ENCODE assay signal across 20 cellular contexts in the genomic region with DNA sequence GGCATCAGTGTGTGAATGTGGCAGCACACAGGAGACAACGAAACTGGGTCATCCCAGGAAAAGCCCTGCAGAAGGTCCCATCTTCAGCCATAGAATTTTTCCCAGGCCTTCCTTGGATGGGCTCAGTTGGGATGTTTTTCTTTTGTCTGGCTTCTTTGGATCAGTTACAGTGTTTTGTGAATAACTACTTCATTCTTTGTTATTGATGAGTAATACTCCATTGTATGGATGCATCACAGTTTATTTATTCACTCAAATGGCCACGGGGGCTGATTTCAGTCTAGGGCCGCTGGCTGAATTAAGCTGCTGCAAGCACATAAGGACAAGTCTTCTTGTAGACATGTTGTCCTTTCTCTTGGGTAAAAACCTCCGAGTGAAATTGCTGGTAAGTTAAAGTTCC.
"Had no signal": no experiment of that assay in that cellular context is flagged by ENCODE, and none has a peak within 500 bp of the region (broad histone marks: within the 10 kb centered on the region; RNA-seq: fewer than 3 reads in every experiment).

No MANE protein-coding gene starts in this region.

- H3K9me3 Mint-ChIP-seq: activated B cell treated with CpG ODN at 0.5 μM for 24 hours; activated CD4-positive, alpha-beta memory T cell treated with anti-CD3 and anti-CD28 coated beads, Interleukin-2, amount 10 ng/mL, durations not matched to agents 7 days and 5 days; stimulated activated naive CD8-positive, alpha-beta T cell treated with anti-CD3 and anti-CD28 coated beads, Interleukin-15, Interleukin-2, amounts not matched to agents 100 ng/mL and 50 ng/mL, for 24 hours; T-helper 2 cell treated with Interferon-gamma antibody and Interleukin-4, amounts not matched to agents 5 μg/mL and 100 μg/mL, for 36 hours had no signal

- H3K4me3 ChIP-seq: esophagus muscularis mucosa, tibial nerve, vagina had no signal

- H3K27me3 ChIP-seq: esophagus muscularis mucosa, tibial nerve, vagina had no signal

- DNase-seq: activated B cell treated with CpG ODN at 0.5 μM for 24 hours; activated CD4-positive, alpha-beta memory T cell treated with anti-CD3 and anti-CD28 coated beads, Interleukin-2, amount 10 ng/mL, durations not matched to agents 7 days and 5 days; activated CD4-positive, alpha-beta T cell treated with anti-CD3 and anti-CD28 coated beads for 48 hours; activated CD8-positive, alpha-beta memory T cell treated with anti-CD3 and anti-CD28 coated beads, Interleukin-2, amount 10 ng/mL, durations not matched to agents 7 days and 5 days; amniotic stem cell; cortex of kidney; effector CD4-positive, alpha-beta T cell; kidney glomerular epithelial cell; left ventricle myocardium superior; occipital lobe; posterior cingulate gyrus; stimulated activated CD4-positive, alpha-beta T cell treated with anti-CD3 and anti-CD28 coated beads, Interleukin-12 subunit alpha, Interleukin-12 subunit beta, amount 100 ng/mL, for 4 hours; stimulated activated CD4-positive, alpha-beta T cell treated with anti-CD3 and anti-CD28 coated beads, Interleukin-2, amount 100 ng/mL, for 24 hours had no signal

- ATAC-seq: activated CD8-positive, alpha-beta memory T cell treated with anti-CD3 and anti-CD28 coated beads, Interleukin-2, amount 10 ng/mL, durations not matched to agents 7 days and 5 days; left ventricle myocardium superior had no signal

- H3K27me3 Mint-ChIP-seq: activated naive CD8-positive, alpha-beta T cell; stimulated activated naive CD8-positive, alpha-beta T cell treated with anti-CD3 and anti-CD28 coated beads, Interleukin-15, Interleukin-2, amounts not matched to agents 100 ng/mL and 50 ng/mL, for 24 hours had no signal

- H3K36me3 ChIP-seq: esophagus muscularis mucosa, tibial nerve, vagina had no signal

- H3K36me3 Mint-ChIP-seq: activated CD8-positive, alpha-beta memory T cell treated with anti-CD3 and anti-CD28 coated beads, Interleukin-2, amount 10 ng/mL, durations not matched to agents 7 days and 5 days; activated naive CD8-positive, alpha-beta T cell; brain had no signal

- H3K27ac Mint-ChIP-seq: activated B cell treated with CpG ODN at 0.5 μM for 24 hours; activated CD4-positive, alpha-beta memory T cell treated with anti-CD3 and anti-CD28 coated beads, Interleukin-2, amount 10 ng/mL, durations not matched to agents 7 days and 5 days; activated CD8-positive, alpha-beta memory T cell treated with anti-CD3 and anti-CD28 coated beads, Interleukin-2, amount 10 ng/mL, durations not matched to agents 7 days and 5 days; activated naive CD8-positive, alpha-beta T cell; stimulated activated naive CD8-positive, alpha-beta T cell treated with anti-CD3 and anti-CD28 coated beads, Interleukin-15, Interleukin-2, amounts not matched to agents 100 ng/mL and 50 ng/mL, for 24 hours; T-helper 2 cell treated with Interferon-gamma antibody and Interleukin-4, amounts not matched to agents 5 μg/mL and 100 μg/mL, for 36 hours had no signal

- H3K4me1 Mint-ChIP-seq: activated B cell treated with CpG ODN at 0.5 μM for 24 hours; activated CD4-positive, alpha-beta memory T cell treated with anti-CD3 and anti-CD28 coated beads, Interleukin-2, amount 10 ng/mL, durations not matched to agents 7 days and 5 days; activated CD8-positive, alpha-beta memory T cell treated with anti-CD3 and anti-CD28 coated beads, Interleukin-2, amount 10 ng/mL, durations not matched to agents 7 days and 5 days had no signal

- H3K4me3 Mint-ChIP-seq: activated B cell treated with CpG ODN at 0.5 μM for 24 hours; activated CD4-positive, alpha-beta memory T cell treated with anti-CD3 and anti-CD28 coated beads, Interleukin-2, amount 10 ng/mL, durations not matched to agents 7 days and 5 days; activated CD8-positive, alpha-beta memory T cell treated with anti-CD3 and anti-CD28 coated beads, Interleukin-2, amount 10 ng/mL, durations not matched to agents 7 days and 5 days; activated naive CD8-positive, alpha-beta T cell; brain; stimulated activated naive CD8-positive, alpha-beta T cell treated with anti-CD3 and anti-CD28 coated beads, Interleukin-15, Interleukin-2, amounts not matched to agents 100 ng/mL and 50 ng/mL, for 24 hours; T-helper 2 cell treated with Interferon-gamma antibody and Interleukin-4, amounts not matched to agents 5 μg/mL and 100 μg/mL, for 36 hours had no signal

- H3K27ac ChIP-seq: esophagus muscularis mucosa, tibial nerve, vagina had no signal
